In genomic region chr15:28935316-28935715, GRCh38 we compare ENCODE assay signal across 1 cellular context.
TF ChIP-seq lines count a peak whose summit lies in the region.

No MANE protein-coding gene starts in this region.

TF ChIP-seq in HepG2, 621 proteins besides CTCF, POLR2A, EP300 and RAD21 (continued from another document):
- TF ChIP-seq ZNF687 (CRISPR knock-in tag; IDR thresholded peaks at IDR 0.05) (peak; percentile 25; the same call in 1 of the 2 replicates), POLR2G (IDR thresholded peaks at IDR 0.05; ENCODE audit: low read depth, low read length) (no peak), BHLHE40 (IDR thresholded peaks at IDR 0.05; ENCODE audit: low read length) (no peak), ZMYM4 (CRISPR knock-in tag; IDR thresholded peaks at IDR 0.05) (0 out of 2 replicates have a peak, but pooled peaks have one; percentile 31), HOXA3 (CRISPR knock-in tag; IDR thresholded peaks at IDR 0.05) (peak; percentile 40; the same call in 1 of the 2 replicates), NR2F6 (IDR thresholded peaks at IDR 0.05) (no peak; the same call in 1 of the 2 replicates), NR2F6 (CRISPR knock-in tag; IDR thresholded peaks at IDR 0.05) (peak; percentile 27; the same call in 1 of the 2 replicates), GABPB1 (CRISPR knock-in tag; IDR thresholded peaks at IDR 0.05) (peak; percentile 44; the same call in 1 of the 2 replicates), ESRRA (CRISPR knock-in tag; IDR thresholded peaks at IDR 0.05; ENCODE audit: low read depth) (peak; percentile 93), TBL1XR1 (IDR thresholded peaks at IDR 0.05; ENCODE audit: borderline replicate concordance, low read length, partially characterized antibody) (peak; percentile 97)
